In the genomic region with DNA sequence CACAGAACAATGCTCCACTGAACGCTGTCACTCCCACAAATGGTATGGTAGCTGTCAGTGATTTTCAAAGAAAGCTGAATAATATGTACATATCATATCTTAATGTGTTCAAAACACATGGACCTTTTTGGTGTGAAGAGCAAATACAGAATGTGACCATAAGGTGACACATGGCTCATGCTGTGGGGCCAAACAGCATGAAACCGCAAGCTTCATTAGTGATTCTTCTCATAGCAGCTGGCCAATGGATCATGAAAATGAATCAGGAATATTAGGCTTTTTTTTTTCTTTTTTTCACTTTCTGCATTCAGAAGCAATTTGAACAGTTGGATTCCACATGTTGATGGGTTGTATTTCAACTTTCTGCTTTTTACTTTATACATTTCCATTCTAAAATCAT, we compare ENCODE assay signal across 2 cellular contexts.
TF ChIP-seq lines count a peak whose summit lies in the region.

No MANE protein-coding gene starts in this region.

TF ChIP-seq in GM23338, 12 proteins besides CTCF, POLR2A, EP300 and RAD21 (continues in another document):
- no peak for TF ChIP-seq ZNF331 (CRISPR knock-in tag; IDR thresholded peaks at IDR 0.05; ENCODE audit: low read depth)
- TF ChIP-seq ZNF114 (CRISPR knock-in tag; IDR thresholded peaks at IDR 0.05) = no peak
- TF ChIP-seq, protein P1, sequence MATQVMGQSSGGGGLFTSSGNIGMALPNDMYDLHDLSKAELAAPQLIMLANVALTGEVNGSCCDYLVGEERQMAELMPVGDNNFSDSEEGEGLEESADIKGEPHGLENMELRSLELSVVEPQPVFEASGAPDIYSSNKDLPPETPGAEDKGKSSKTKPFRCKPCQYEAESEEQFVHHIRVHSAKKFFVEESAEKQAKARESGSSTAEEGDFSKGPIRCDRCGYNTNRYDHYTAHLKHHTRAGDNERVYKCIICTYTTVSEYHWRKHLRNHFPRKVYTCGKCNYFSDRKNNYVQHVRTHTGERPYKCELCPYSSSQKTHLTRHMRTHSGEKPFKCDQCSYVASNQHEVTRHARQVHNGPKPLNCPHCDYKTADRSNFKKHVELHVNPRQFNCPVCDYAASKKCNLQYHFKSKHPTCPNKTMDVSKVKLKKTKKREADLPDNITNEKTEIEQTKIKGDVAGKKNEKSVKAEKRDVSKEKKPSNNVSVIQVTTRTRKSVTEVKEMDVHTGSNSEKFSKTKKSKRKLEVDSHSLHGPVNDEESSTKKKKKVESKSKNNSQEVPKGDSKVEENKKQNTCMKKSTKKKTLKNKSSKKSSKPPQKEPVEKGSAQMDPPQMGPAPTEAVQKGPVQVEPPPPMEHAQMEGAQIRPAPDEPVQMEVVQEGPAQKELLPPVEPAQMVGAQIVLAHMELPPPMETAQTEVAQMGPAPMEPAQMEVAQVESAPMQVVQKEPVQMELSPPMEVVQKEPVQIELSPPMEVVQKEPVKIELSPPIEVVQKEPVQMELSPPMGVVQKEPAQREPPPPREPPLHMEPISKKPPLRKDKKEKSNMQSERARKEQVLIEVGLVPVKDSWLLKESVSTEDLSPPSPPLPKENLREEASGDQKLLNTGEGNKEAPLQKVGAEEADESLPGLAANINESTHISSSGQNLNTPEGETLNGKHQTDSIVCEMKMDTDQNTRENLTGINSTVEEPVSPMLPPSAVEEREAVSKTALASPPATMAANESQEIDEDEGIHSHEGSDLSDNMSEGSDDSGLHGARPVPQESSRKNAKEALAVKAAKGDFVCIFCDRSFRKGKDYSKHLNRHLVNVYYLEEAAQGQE (IDR thresholded peaks at IDR 0.05; ENCODE audit: unreplicated experiment) = no peak
- TF ChIP-seq JUNB (IDR thresholded peaks at IDR 0.05; ENCODE audit: unreplicated experiment) = no peak
- TF ChIP-seq ZNF462 (CRISPR knock-in tag; IDR thresholded peaks at IDR 0.05) = no peak
- TF ChIP-seq, protein P2, sequence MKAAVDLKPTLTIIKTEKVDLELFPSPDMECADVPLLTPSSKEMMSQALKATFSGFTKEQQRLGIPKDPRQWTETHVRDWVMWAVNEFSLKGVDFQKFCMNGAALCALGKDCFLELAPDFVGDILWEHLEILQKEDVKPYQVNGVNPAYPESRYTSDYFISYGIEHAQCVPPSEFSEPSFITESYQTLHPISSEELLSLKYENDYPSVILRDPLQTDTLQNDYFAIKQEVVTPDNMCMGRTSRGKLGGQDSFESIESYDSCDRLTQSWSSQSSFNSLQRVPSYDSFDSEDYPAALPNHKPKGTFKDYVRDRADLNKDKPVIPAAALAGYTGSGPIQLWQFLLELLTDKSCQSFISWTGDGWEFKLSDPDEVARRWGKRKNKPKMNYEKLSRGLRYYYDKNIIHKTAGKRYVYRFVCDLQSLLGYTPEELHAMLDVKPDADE (IDR thresholded peaks at IDR 0.05) = no peak
- no peak for TF ChIP-seq NANOG (IDR thresholded peaks at IDR 0.05; ENCODE audit: borderline replicate concordance)
- no peak for TF ChIP-seq CREB1 (CRISPR knock-in tag; IDR thresholded peaks at IDR 0.05; ENCODE audit: low read depth)
- no peak for TF ChIP-seq EZH2 (IDR thresholded peaks at IDR 0.05; ENCODE audit: low read depth, unreplicated experiment)
- no peak for TF ChIP-seq STAT1 (IDR thresholded peaks at IDR 0.05; ENCODE audit: unreplicated experiment)

TF ChIP-seq in HepG2, 621 proteins besides CTCF, POLR2A, EP300 and RAD21:
- TF ChIP-seq, protein P3, sequence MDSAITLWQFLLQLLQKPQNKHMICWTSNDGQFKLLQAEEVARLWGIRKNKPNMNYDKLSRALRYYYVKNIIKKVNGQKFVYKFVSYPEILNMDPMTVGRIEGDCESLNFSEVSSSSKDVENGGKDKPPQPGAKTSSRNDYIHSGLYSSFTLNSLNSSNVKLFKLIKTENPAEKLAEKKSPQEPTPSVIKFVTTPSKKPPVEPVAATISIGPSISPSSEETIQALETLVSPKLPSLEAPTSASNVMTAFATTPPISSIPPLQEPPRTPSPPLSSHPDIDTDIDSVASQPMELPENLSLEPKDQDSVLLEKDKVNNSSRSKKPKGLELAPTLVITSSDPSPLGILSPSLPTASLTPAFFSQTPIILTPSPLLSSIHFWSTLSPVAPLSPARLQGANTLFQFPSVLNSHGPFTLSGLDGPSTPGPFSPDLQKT (CRISPR knock-in tag; IDR thresholded peaks at IDR 0.05; ENCODE audit: borderline replicate concordance) = no peak
- TF ChIP-seq MTA1 (CRISPR knock-in tag; IDR thresholded peaks at IDR 0.05; ENCODE audit: borderline replicate concordance) = no peak
- TF ChIP-seq, protein P4, sequence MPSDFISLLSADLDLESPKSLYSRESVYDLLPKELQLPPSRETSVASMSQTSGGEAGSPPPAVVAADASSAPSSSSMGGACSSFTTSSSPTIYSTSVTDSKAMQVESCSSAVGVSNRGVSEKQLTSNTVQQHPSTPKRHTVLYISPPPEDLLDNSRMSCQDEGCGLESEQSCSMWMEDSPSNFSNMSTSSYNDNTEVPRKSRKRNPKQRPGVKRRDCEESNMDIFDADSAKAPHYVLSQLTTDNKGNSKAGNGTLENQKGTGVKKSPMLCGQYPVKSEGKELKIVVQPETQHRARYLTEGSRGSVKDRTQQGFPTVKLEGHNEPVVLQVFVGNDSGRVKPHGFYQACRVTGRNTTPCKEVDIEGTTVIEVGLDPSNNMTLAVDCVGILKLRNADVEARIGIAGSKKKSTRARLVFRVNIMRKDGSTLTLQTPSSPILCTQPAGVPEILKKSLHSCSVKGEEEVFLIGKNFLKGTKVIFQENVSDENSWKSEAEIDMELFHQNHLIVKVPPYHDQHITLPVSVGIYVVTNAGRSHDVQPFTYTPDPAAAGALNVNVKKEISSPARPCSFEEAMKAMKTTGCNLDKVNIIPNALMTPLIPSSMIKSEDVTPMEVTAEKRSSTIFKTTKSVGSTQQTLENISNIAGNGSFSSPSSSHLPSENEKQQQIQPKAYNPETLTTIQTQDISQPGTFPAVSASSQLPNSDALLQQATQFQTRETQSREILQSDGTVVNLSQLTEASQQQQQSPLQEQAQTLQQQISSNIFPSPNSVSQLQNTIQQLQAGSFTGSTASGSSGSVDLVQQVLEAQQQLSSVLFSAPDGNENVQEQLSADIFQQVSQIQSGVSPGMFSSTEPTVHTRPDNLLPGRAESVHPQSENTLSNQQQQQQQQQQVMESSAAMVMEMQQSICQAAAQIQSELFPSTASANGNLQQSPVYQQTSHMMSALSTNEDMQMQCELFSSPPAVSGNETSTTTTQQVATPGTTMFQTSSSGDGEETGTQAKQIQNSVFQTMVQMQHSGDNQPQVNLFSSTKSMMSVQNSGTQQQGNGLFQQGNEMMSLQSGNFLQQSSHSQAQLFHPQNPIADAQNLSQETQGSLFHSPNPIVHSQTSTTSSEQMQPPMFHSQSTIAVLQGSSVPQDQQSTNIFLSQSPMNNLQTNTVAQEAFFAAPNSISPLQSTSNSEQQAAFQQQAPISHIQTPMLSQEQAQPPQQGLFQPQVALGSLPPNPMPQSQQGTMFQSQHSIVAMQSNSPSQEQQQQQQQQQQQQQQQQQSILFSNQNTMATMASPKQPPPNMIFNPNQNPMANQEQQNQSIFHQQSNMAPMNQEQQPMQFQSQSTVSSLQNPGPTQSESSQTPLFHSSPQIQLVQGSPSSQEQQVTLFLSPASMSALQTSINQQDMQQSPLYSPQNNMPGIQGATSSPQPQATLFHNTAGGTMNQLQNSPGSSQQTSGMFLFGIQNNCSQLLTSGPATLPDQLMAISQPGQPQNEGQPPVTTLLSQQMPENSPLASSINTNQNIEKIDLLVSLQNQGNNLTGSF (CRISPR knock-in tag; IDR thresholded peaks at IDR 0.05) = no peak
- TF ChIP-seq AFF4 (CRISPR knock-in tag; IDR thresholded peaks at IDR 0.05) = no peak
- no peak for TF ChIP-seq KAT7 (CRISPR knock-in tag; IDR thresholded peaks at IDR 0.05; ENCODE audit: borderline replicate concordance)
- TF ChIP-seq CAMTA2 (CRISPR knock-in tag; IDR thresholded peaks at IDR 0.05; ENCODE audit: borderline replicate concordance) = no peak
- TF ChIP-seq TP53 (CRISPR knock-in tag; conservative IDR thresholded peaks at IDR 0.05) = no peak
- TF ChIP-seq ZNF547 (CRISPR knock-in tag; IDR thresholded peaks at IDR 0.05) = no peak
- no peak for TF ChIP-seq ZNF12 (CRISPR knock-in tag; IDR thresholded peaks at IDR 0.05)
- TF ChIP-seq, protein P5, sequence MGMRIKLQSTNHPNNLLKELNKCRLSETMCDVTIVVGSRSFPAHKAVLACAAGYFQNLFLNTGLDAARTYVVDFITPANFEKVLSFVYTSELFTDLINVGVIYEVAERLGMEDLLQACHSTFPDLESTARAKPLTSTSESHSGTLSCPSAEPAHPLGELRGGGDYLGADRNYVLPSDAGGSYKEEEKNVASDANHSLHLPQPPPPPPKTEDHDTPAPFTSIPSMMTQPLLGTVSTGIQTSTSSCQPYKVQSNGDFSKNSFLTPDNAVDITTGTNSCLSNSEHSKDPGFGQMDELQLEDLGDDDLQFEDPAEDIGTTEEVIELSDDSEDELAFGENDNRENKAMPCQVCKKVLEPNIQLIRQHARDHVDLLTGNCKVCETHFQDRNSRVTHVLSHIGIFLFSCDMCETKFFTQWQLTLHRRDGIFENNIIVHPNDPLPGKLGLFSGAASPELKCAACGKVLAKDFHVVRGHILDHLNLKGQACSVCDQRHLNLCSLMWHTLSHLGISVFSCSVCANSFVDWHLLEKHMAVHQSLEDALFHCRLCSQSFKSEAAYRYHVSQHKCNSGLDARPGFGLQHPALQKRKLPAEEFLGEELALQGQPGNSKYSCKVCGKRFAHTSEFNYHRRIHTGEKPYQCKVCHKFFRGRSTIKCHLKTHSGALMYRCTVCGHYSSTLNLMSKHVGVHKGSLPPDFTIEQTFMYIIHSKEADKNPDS (CRISPR knock-in tag; IDR thresholded peaks at IDR 0.05) = no peak
- TF ChIP-seq ELF4 (CRISPR knock-in tag; IDR thresholded peaks at IDR 0.05; ENCODE audit: borderline replicate concordance) = no peak
- no peak for TF ChIP-seq ZNF496 (CRISPR knock-in tag; IDR thresholded peaks at IDR 0.05; ENCODE audit: insufficient replicate concordance)
- TF ChIP-seq ZNF839 (CRISPR knock-in tag; IDR thresholded peaks at IDR 0.05; ENCODE audit: borderline replicate concordance) = no peak
- TF ChIP-seq, protein P6, sequence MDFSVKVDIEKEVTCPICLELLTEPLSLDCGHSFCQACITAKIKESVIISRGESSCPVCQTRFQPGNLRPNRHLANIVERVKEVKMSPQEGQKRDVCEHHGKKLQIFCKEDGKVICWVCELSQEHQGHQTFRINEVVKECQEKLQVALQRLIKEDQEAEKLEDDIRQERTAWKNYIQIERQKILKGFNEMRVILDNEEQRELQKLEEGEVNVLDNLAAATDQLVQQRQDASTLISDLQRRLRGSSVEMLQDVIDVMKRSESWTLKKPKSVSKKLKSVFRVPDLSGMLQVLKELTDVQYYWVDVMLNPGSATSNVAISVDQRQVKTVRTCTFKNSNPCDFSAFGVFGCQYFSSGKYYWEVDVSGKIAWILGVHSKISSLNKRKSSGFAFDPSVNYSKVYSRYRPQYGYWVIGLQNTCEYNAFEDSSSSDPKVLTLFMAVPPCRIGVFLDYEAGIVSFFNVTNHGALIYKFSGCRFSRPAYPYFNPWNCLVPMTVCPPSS (IDR thresholded peaks at IDR 0.05) = no peak
- TF ChIP-seq KMT2A (CRISPR knock-in tag; IDR thresholded peaks at IDR 0.05) = no peak
- no peak for TF ChIP-seq ZNF207 (IDR thresholded peaks at IDR 0.05; ENCODE audit: borderline replicate concordance)
- TF ChIP-seq EED (CRISPR knock-in tag; IDR thresholded peaks at IDR 0.05) = no peak
- TF ChIP-seq FOXP4 (CRISPR knock-in tag; IDR thresholded peaks at IDR 0.05) = no peak
- no peak for TF ChIP-seq TEAD2 (CRISPR knock-in tag; IDR thresholded peaks at IDR 0.05)
- TF ChIP-seq SNAI1 (CRISPR knock-in tag; IDR thresholded peaks at IDR 0.05; ENCODE audit: borderline replicate concordance) = no peak
